1 cellular context compared by ENCODE assay signal in genomic region chr12:25241171-25242020, GRCh38.
TF ChIP-seq lines count a peak whose summit lies in the region.

No MANE protein-coding gene starts in this region.

TF ChIP-seq in H1, 55 proteins besides CTCF, POLR2A, EP300 and RAD21 (continued from another document):
- TF ChIP-seq EZH2 (IDR thresholded peaks at IDR 0.05; ENCODE audit: low read depth, low read length, severe bottlenecking), result no peak
